1 cellular context compared by ENCODE assay signal in the genomic region with DNA sequence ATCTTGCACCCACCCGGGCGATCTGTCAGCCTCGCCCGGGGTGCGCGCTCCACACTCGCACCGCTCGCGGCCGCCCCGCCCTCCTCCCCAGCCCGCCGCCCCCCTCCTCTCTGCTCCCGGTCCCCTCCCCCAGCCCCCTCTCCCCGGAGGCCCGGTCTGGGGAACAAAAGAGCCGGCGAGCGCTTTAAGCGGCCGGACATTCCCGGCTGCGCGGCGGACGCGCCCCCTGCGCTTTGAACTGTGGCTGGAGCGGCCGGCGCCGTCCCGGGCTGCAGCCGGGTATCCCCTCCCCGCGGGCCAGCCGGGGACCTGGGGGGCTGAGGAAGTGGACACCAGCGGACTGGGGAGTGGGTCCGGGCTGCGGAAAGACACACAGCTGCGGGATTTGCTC.
TF ChIP-seq lines count a peak whose summit lies in the region.

TSS of gene IGDCC3 (minus strand) at position 27 of the 391 bp plus-strand sequence. CDS start 214 bp downstream, outside the sequence.

TF ChIP-seq in HepG2, 621 proteins besides CTCF, POLR2A, EP300 and RAD21 (continued from another document):
- no peak for TF ChIP-seq NONO (IDR thresholded peaks at IDR 0.05)
- TF ChIP-seq NONO (CRISPR knock-in tag; conservative IDR thresholded peaks at IDR 0.05): peak; percentile 26; the same call in 1 of the 2 replicates
- TF ChIP-seq ZNF331 (CRISPR knock-in tag; IDR thresholded peaks at IDR 0.05): no peak
- TF ChIP-seq SALL1 (CRISPR knock-in tag; IDR thresholded peaks at IDR 0.05): peak; percentile 28; the same call in 1 of the 2 replicates
- TF ChIP-seq MAZ (IDR thresholded peaks at IDR 0.05; ENCODE audit: borderline replicate concordance, low read depth, low read length): peak; percentile 73; the same call in 1 of the 2 replicates
- TF ChIP-seq MAZ (CRISPR knock-in tag; IDR thresholded peaks at IDR 0.05; ENCODE audit: low read depth): peak; percentile 55; the same call in 1 of the 2 replicates
- TF ChIP-seq, protein P1, sequence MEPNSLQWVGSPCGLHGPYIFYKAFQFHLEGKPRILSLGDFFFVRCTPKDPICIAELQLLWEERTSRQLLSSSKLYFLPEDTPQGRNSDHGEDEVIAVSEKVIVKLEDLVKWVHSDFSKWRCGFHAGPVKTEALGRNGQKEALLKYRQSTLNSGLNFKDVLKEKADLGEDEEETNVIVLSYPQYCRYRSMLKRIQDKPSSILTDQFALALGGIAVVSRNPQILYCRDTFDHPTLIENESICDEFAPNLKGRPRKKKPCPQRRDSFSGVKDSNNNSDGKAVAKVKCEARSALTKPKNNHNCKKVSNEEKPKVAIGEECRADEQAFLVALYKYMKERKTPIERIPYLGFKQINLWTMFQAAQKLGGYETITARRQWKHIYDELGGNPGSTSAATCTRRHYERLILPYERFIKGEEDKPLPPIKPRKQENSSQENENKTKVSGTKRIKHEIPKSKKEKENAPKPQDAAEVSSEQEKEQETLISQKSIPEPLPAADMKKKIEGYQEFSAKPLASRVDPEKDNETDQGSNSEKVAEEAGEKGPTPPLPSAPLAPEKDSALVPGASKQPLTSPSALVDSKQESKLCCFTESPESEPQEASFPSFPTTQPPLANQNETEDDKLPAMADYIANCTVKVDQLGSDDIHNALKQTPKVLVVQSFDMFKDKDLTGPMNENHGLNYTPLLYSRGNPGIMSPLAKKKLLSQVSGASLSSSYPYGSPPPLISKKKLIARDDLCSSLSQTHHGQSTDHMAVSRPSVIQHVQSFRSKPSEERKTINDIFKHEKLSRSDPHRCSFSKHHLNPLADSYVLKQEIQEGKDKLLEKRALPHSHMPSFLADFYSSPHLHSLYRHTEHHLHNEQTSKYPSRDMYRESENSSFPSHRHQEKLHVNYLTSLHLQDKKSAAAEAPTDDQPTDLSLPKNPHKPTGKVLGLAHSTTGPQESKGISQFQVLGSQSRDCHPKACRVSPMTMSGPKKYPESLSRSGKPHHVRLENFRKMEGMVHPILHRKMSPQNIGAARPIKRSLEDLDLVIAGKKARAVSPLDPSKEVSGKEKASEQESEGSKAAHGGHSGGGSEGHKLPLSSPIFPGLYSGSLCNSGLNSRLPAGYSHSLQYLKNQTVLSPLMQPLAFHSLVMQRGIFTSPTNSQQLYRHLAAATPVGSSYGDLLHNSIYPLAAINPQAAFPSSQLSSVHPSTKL (CRISPR knock-in tag; IDR thresholded peaks at IDR 0.05): peak; percentile 26; the same call in 1 of the 2 replicates
- TF ChIP-seq ZNF20 (CRISPR knock-in tag; IDR thresholded peaks at IDR 0.05): peak; percentile 48; the same call in 1 of the 2 replicates
- 0 out of 2 replicates have a peak, but pooled peaks have one; percentile 18 for TF ChIP-seq SOX13 (IDR thresholded peaks at IDR 0.05)
- peak in 1 of 2 experiments; percentile 82; a peak in 2 of 4 replicates for TF ChIP-seq SOX13 (CRISPR knock-in tag; conservative IDR thresholded peaks at IDR 0.05 in 1 of 2, IDR thresholded peaks at IDR 0.05 in 1 of 2)
- TF ChIP-seq JUND (CRISPR knock-in tag; IDR thresholded peaks at IDR 0.05): no peak
- no peak for TF ChIP-seq SP140L (CRISPR knock-in tag; IDR thresholded peaks at IDR 0.05; ENCODE audit: borderline replicate concordance)
- TF ChIP-seq, protein P2, sequence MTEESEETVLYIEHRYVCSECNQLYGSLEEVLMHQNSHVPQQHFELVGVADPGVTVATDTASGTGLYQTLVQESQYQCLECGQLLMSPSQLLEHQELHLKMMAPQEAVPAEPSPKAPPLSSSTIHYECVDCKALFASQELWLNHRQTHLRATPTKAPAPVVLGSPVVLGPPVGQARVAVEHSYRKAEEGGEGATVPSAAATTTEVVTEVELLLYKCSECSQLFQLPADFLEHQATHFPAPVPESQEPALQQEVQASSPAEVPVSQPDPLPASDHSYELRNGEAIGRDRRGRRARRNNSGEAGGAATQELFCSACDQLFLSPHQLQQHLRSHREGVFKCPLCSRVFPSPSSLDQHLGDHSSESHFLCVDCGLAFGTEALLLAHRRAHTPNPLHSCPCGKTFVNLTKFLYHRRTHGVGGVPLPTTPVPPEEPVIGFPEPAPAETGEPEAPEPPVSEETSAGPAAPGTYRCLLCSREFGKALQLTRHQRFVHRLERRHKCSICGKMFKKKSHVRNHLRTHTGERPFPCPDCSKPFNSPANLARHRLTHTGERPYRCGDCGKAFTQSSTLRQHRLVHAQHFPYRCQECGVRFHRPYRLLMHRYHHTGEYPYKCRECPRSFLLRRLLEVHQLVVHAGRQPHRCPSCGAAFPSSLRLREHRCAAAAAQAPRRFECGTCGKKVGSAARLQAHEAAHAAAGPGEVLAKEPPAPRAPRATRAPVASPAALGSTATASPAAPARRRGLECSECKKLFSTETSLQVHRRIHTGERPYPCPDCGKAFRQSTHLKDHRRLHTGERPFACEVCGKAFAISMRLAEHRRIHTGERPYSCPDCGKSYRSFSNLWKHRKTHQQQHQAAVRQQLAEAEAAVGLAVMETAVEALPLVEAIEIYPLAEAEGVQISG (CRISPR knock-in tag; IDR thresholded peaks at IDR 0.05): peak; percentile 37; the same call in 1 of the 2 replicates
- peak; percentile 79; the same call in 1 of the 2 replicates for TF ChIP-seq NRL (CRISPR knock-in tag; IDR thresholded peaks at IDR 0.05; ENCODE audit: borderline replicate concordance)
- TF ChIP-seq ZMAT3 (CRISPR knock-in tag; conservative IDR thresholded peaks at IDR 0.05): 0 out of 2 replicates have a peak, but pooled peaks have one; percentile 26
- TF ChIP-seq DMAP1 (CRISPR knock-in tag; IDR thresholded peaks at IDR 0.05): 0 out of 2 replicates have a peak, but pooled peaks have one; percentile 41
- TF ChIP-seq ZFP91 (CRISPR knock-in tag; IDR thresholded peaks at IDR 0.05; ENCODE audit: borderline replicate concordance): peak; percentile 84; the same call in 1 of the 2 replicates
- peak; percentile 35; the same call in 1 of the 2 replicates for TF ChIP-seq TBX2 (CRISPR knock-in tag; IDR thresholded peaks at IDR 0.05; ENCODE audit: borderline replicate concordance)
- TF ChIP-seq ZZZ3 (CRISPR knock-in tag; IDR thresholded peaks at IDR 0.05; ENCODE audit: borderline replicate concordance): no peak
- 0 out of 2 replicates have a peak, but pooled peaks have one; percentile 12 for TF ChIP-seq ZBTB14 (CRISPR knock-in tag; IDR thresholded peaks at IDR 0.05)
- no peak for TF ChIP-seq ETV6 (CRISPR knock-in tag; conservative IDR thresholded peaks at IDR 0.05)
- TF ChIP-seq POLR2G (IDR thresholded peaks at IDR 0.05; ENCODE audit: low read depth, low read length): peak; percentile 69; the same call in 1 of the 2 replicates
- 0 out of 2 replicates have a peak, but pooled peaks have one; percentile 21 for TF ChIP-seq ZSCAN9 (CRISPR knock-in tag; IDR thresholded peaks at IDR 0.05; ENCODE audit: borderline replicate concordance)
- no peak for TF ChIP-seq SOX6 (IDR thresholded peaks at IDR 0.05)
- TF ChIP-seq SOX6 (CRISPR knock-in tag; IDR thresholded peaks at IDR 0.05): peak; percentile 80
- TF ChIP-seq KLF9 (CRISPR knock-in tag; IDR thresholded peaks at IDR 0.05; ENCODE audit: low read depth): 0 out of 2 replicates have a peak, but pooled peaks have one; percentile 28
- no peak for TF ChIP-seq ZNF841 (CRISPR knock-in tag; IDR thresholded peaks at IDR 0.05; ENCODE audit: borderline replicate concordance)
- peak; percentile 76 for TF ChIP-seq HIVEP1 (CRISPR knock-in tag; IDR thresholded peaks at IDR 0.05)
- TF ChIP-seq HCFC1 (IDR thresholded peaks at IDR 0.05; ENCODE audit: low read depth, low read length): no peak
- TF ChIP-seq ZBTB7B (CRISPR knock-in tag; IDR thresholded peaks at IDR 0.05): peak; percentile 69; the same call in 1 of the 2 replicates
- TF ChIP-seq TCF12 (IDR thresholded peaks at IDR 0.05): no peak
- TF ChIP-seq TCF12 (CRISPR knock-in tag; IDR thresholded peaks at IDR 0.05): 0 out of 2 replicates have a peak, but pooled peaks have one; percentile 67
- peak; percentile 61 for TF ChIP-seq SKIL (CRISPR knock-in tag; IDR thresholded peaks at IDR 0.05; ENCODE audit: borderline replicate concordance)
- TF ChIP-seq NR2F6 (IDR thresholded peaks at IDR 0.05): no peak
- peak; percentile 68; the same call in 1 of the 2 replicates for TF ChIP-seq NR2F6 (CRISPR knock-in tag; IDR thresholded peaks at IDR 0.05)
- TF ChIP-seq, protein P3, sequence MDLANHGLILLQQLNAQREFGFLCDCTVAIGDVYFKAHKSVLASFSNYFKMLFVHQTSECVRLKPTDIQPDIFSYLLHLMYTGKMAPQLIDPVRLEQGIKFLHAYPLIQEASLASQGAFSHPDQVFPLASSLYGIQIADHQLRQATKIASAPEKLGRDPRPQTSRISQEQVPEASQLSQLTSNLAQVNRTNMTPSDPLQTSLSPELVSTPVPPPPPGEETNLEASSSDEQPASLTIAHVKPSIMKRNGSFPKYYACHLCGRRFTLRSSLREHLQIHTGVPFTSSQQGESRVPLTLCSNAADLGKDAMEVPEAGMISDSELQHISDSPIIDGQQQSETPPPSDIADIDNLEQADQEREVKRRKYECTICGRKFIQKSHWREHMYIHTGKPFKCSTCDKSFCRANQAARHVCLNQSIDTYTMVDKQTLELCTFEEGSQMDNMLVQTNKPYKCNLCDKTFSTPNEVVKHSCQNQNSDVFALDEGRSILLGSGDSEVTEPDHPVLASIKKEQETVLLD (CRISPR knock-in tag; IDR thresholded peaks at IDR 0.05; ENCODE audit: low read depth): peak; percentile 60; the same call in 1 of the 2 replicates
- TF ChIP-seq, protein P4, sequence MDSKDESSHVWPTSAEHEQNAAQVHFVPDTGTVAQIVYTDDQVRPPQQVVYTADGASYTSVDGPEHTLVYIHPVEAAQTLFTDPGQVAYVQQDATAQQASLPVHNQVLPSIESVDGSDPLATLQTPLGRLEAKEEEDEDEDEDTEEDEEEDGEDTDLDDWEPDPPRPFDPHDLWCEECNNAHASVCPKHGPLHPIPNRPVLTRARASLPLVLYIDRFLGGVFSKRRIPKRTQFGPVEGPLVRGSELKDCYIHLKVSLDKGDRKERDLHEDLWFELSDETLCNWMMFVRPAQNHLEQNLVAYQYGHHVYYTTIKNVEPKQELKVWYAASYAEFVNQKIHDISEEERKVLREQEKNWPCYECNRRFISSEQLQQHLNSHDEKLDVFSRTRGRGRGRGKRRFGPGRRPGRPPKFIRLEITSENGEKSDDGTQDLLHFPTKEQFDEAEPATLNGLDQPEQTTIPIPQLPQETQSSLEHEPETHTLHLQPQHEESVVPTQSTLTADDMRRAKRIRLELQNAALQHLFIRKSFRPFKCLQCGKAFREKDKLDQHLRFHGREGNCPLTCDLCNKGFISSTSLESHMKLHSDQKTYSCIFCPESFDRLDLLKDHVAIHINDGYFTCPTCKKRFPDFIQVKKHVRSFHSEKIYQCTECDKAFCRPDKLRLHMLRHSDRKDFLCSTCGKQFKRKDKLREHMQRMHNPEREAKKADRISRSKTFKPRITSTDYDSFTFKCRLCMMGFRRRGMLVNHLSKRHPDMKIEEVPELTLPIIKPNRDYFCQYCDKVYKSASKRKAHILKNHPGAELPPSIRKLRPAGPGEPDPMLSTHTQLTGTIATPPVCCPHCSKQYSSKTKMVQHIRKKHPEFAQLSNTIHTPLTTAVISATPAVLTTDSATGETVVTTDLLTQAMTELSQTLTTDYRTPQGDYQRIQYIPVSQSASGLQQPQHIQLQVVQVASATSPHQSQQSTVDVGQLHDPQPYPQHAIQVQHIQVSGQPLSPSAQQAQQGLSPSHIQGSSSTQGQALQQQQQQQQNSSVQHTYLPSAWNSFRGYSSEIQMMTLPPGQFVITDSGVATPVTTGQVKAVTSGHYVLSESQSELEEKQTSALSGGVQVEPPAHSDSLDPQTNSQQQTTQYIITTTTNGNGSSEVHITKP (CRISPR knock-in tag; IDR thresholded peaks at IDR 0.05; ENCODE audit: low read depth): no peak
- TF ChIP-seq ZNF670 (CRISPR knock-in tag; IDR thresholded peaks at IDR 0.05; ENCODE audit: borderline replicate concordance): no peak
- TF ChIP-seq MED8 (CRISPR knock-in tag; IDR thresholded peaks at IDR 0.05; ENCODE audit: insufficient replicate concordance): peak; percentile 41
TF ChIP-seq in HepG2: peak in this region for 90.
